ENCODE assay signal across 19 cellular contexts in the genomic region with DNA sequence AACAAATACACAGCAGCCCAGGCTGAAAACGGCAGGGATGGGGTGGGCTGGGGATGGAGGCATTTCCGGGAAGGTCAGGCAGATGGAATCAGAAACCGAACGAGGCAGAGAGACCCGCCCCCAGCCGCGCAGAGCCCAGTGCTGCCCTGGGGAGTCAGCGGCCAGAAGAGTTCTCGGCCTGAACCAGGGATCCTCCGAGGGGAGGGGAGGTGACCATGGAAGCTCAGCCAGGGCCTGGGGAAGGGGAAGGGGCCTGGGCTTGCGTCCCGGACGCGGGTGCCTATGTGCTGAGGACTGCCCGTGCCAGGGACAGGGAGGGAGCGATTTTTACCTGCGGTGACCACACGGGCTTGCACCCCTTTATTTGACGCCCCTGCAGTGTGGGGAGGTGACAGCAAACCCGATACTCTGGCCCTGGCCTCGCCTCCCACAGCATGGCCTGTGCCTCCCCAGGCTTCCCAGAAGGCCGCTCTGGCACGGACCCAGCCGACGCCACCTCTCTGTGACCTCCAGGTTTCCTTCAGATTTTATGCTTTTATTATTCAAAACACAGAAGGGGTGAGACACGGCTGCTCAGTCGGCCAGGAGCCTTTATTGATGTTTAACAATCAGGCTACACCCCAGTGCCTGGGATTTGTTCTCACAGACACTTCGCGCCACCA. TPM values are rescaled to one million over a fixed set of nuclear protein-coding genes. Genes with fewer than 3 reads are reported as not detected.
DNase-seq lines count a peak whose midpoint lies in the region; ATAC-seq and TF ChIP-seq lines count a peak whose summit lies in the region.
"Had no signal": no experiment of that assay in that cellular context is flagged by ENCODE, and none has a peak within 500 bp of the region (broad histone marks: within the 10 kb centered on the region; RNA-seq: fewer than 3 reads in every experiment).

No MANE protein-coding gene starts in this region.

- H3K9me3 Mint-ChIP-seq in HFFc6: no peaks in the 10 kb centered on the region
- H3K9me3 Mint-ChIP-seq: activated T-cell treated with anti-CD3 and anti-CD28 coated beads, Interleukin-2, amount 50 U/mL, for 4 hours; effector memory CD8-positive, alpha-beta T cell; T-helper 1 cell treated with Interleukin-12 subunit alpha and Interleukin-12 subunit beta and Interleukin-4 antibody, amounts not matched to agents 30 μg/mL and 1 μg/mL, for 36 hours had no signal

- H3K36me3 ChIP-seq in HEK293 (ENCODE audit: control insufficient read depth in 2 of 2, insufficient read depth in 1 of 2, low read length in 2 of 2) (no peaks in the 10 kb centered on the region), colonic mucosa (no peaks in the 10 kb centered on the region), GM23248 (ENCODE audit: low read depth) (no peaks in the 10 kb centered on the region)

- H3K9me2 ChIP-seq in GM23248 (ENCODE audit: insufficient read depth): no peaks in the 10 kb centered on the region

- peak overlapping the region in 1 of 2 donors; percentile 14 for H3K9ac ChIP-seq in colonic mucosa (ENCODE audit: low read depth in 2 of 2, low read length in 2 of 2)
- H3K9ac ChIP-seq in GM23248: no peak overlapping the region

- WGBS in GM23248 (ENCODE audit: low coverage in 1 of 2, low lambda C conversion rate in 2 of 2, missing lambda C conversion rate in 2 of 2), 2 experiments: 54 to 55% methylated on average over 28 to 29 of the region's 29 CpGs

- no peaks in the 10 kb centered on the region for H3K9me3 ChIP-seq in HEK293 (ENCODE audit: control insufficient read depth, insufficient read depth, low read depth, low read length)
- H3K9me3 ChIP-seq in colonic mucosa: no peaks in the 10 kb centered on the region
- no peaks in the 10 kb centered on the region for H3K9me3 ChIP-seq in GM23248 (ENCODE audit: low read depth)

- H3K4me3 ChIP-seq in HEK293 (ENCODE audit: low read depth, low read length) (no peak overlapping the region), colonic mucosa (no peak overlapping the region), GM23248 (no peak overlapping the region)
- H3K4me3 ChIP-seq: PC-9 had no signal

- no peak overlapping the region for H2AFZ ChIP-seq in GM23248
- H2AFZ ChIP-seq: PC-9 had no signal

- H3K36me3 Mint-ChIP-seq in HFFc6 (ENCODE audit: low read depth): no peaks in the 10 kb centered on the region

- no peaks in the 10 kb centered on the region for H3K79me2 ChIP-seq in GM23248 (ENCODE audit: insufficient read depth)

- H3K27me3 Mint-ChIP-seq in HFFc6 (ENCODE audit: insufficient read depth): peaks cover 26% of the 10 kb centered on the region

- H3K4me3 Mint-ChIP-seq in HFFc6: no peak overlapping the region
- H3K4me3 Mint-ChIP-seq: activated T-cell treated with anti-CD3 and anti-CD28 coated beads, Interleukin-2, amount 50 U/mL, for 4 hours; T-helper 1 cell treated with Interleukin-12 subunit alpha and Interleukin-12 subunit beta and Interleukin-4 antibody, amounts not matched to agents 30 μg/mL and 1 μg/mL, for 36 hours had no signal

- peaks cover 8% of the 10 kb centered on the region for H3K4me1 Mint-ChIP-seq in HFFc6 (ENCODE audit: low read depth)

- H4K20me1 ChIP-seq in GM23248 (ENCODE audit: insufficient read depth): no peaks in the 10 kb centered on the region

- CTCF ChIA-PET in HEK293 (lab: Yijun Ruan, JAX): interaction anchor here (0.7 to 4.9 kb wide), 2 partner anchors 9 to 12 kb away, joined by 4 to 32 read pairs; no protein-coding TSS in a partner anchor

- no peak for TF ChIP-seq CTCF in HEK293 (tag by site-specific recombination; IDR thresholded peaks at IDR 0.05)
- no peak for TF ChIP-seq CTCF in colonic mucosa (IDR thresholded peaks at IDR 0.05)
- no peak for TF ChIP-seq CTCF in HFFc6 (IDR thresholded peaks at IDR 0.05)

- H3F3A ChIP-seq in GM23248 (ENCODE audit: insufficient read depth): no peaks in the 10 kb centered on the region

- ATAC-seq in left colon (peak; percentile 84), sciatic nerve (peak; percentile 7), HG03432 (IDR thresholded peaks at IDR 0.05; ENCODE audit: unreplicated experiment) (no peak)
- ATAC-seq: activated T-cell treated with anti-CD3 and anti-CD28 coated beads, Interleukin-2, amount 50 U/mL, for 4 hours; effector memory CD8-positive, alpha-beta T cell had no signal

- DNase-seq in colonic mucosa (peak; percentile 68), left colon (peak; percentile 60 to 87), sciatic nerve (ENCODE audit: low spot score) (no peak), GM23248 (no peak), HFFc6 (no peak)
- DNase-seq in activated CD4-positive, alpha-beta T cell treated with anti-CD3 and anti-CD28 coated beads for 4 hours: no peak
- DNase-seq: activated CD4-positive, alpha-beta T cell treated with anti-CD3 and anti-CD28 coated beads for 1 hour; activated T-cell treated with anti-CD3 and anti-CD28 coated beads, Interleukin-2, amount 50 U/mL, for 4 hours; AML-193; DMS79; effector memory CD8-positive, alpha-beta T cell; head of caudate nucleus; NCI-H446 treated with DMSO at 0.1 percent for 48 hours; nucleus accumbens; PC-9 had no signal

- POLR2A ChIA-PET in HEK293 (lab: Yijun Ruan, JAX): no interaction called here

- in situ Hi-C loops in GM23248 (cut with MboI): loop anchor here (25.0 kb wide), 1 partner anchor 440 kb away; no protein-coding TSS in a partner anchor

- H3K4me2 ChIP-seq in GM23248 (ENCODE audit: unreplicated experiment): no peak overlapping the region
- H3K4me2 ChIP-seq: PC-9 had no signal

- H3K27ac Mint-ChIP-seq in HFFc6: no peak overlapping the region
- H3K27ac Mint-ChIP-seq: effector memory CD8-positive, alpha-beta T cell; T-helper 1 cell treated with Interleukin-12 subunit alpha and Interleukin-12 subunit beta and Interleukin-4 antibody, amounts not matched to agents 30 μg/mL and 1 μg/mL, for 36 hours had no signal

- H3K27ac ChIP-seq in HEK293 (ENCODE audit: extremely low read depth, low read depth, low read length) (no peak overlapping the region), colonic mucosa (no peak overlapping the region), GM23248 (no peak overlapping the region)
- H3K27ac ChIP-seq: PC-9 had no signal

- H3K4me1 ChIP-seq in HEK293 (ENCODE audit: control insufficient read depth, insufficient read depth, low read length): no peaks in the 10 kb centered on the region
- H3K4me1 ChIP-seq in colonic mucosa: peaks cover 9% of the 10 kb centered on the region
- no peaks in the 10 kb centered on the region for H3K4me1 ChIP-seq in GM23248 (ENCODE audit: insufficient read depth)

- H3K27me3 ChIP-seq in colonic mucosa (peaks cover 43% of the 10 kb centered on the region), GM23248 (replicated peaks; ENCODE audit: insufficient read depth) (peaks cover 60% of the 10 kb centered on the region)

- intact Hi-C loops in colonic mucosa (cut with DNase I) (no loop called here), left colon (cut with DNase I, micrococcal nuclease) (no loop called here), sciatic nerve (cut with DNase I) (loop anchor here (10.0 kb wide), 1 partner anchor 448 kb away; no protein-coding TSS in a partner anchor)

TF ChIP-seq in HEK293, 187 proteins besides CTCF, POLR2A, EP300 and RAD21:
- no peak for TF ChIP-seq ZEB2 (tag by site-specific recombination; IDR thresholded peaks at IDR 0.05)
- TF ChIP-seq, protein P1, sequence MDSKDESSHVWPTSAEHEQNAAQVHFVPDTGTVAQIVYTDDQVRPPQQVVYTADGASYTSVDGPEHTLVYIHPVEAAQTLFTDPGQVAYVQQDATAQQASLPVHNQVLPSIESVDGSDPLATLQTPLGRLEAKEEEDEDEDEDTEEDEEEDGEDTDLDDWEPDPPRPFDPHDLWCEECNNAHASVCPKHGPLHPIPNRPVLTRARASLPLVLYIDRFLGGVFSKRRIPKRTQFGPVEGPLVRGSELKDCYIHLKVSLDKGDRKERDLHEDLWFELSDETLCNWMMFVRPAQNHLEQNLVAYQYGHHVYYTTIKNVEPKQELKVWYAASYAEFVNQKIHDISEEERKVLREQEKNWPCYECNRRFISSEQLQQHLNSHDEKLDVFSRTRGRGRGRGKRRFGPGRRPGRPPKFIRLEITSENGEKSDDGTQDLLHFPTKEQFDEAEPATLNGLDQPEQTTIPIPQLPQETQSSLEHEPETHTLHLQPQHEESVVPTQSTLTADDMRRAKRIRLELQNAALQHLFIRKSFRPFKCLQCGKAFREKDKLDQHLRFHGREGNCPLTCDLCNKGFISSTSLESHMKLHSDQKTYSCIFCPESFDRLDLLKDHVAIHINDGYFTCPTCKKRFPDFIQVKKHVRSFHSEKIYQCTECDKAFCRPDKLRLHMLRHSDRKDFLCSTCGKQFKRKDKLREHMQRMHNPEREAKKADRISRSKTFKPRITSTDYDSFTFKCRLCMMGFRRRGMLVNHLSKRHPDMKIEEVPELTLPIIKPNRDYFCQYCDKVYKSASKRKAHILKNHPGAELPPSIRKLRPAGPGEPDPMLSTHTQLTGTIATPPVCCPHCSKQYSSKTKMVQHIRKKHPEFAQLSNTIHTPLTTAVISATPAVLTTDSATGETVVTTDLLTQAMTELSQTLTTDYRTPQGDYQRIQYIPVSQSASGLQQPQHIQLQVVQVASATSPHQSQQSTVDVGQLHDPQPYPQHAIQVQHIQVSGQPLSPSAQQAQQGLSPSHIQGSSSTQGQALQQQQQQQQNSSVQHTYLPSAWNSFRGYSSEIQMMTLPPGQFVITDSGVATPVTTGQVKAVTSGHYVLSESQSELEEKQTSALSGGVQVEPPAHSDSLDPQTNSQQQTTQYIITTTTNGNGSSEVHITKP (tag by site-specific recombination; IDR thresholded peaks at IDR 0.05): peak; percentile 41; the same call in 1 of the 2 replicates

RNA-seq across cellular contexts. Expression of a gene that starts 7.7 kb away (rescaled TPM):
- total RNA-seq in colonic mucosa (under 1 TPM in 1 of 2 donors, not detected in 1; 0.47 TPM), left colon (not detected), sciatic nerve (not detected)
- total RNA-seq in GM23248 (2014; rRNA removed; shearing (Covaris generic)): not detected in 2 replicates
- polyA plus RNA-seq in GM23248 (2016; fragmentation: Nextera tagmentation; extraction: Ambion mirVana): not detected in 2 replicates
- under 1 TPM; 0.23 to 1.00 (median 0.52) TPM for total RNA-seq in HFFc6 (2021; fragmentation: NEBNext Ultra II Directional; extraction: Animal tissue kit (Norgen Biotek cat#: 25700))
- total RNA-seq: activated T-cell treated with anti-CD3 and anti-CD28 coated beads, Interleukin-2, amount 50 U/mL, for 4 hours; PC-9 had no signal

RNA-seq across cellular contexts. Expression of a gene that starts 15.9 kb away (rescaled TPM):
- total RNA-seq in colonic mucosa (under 1 TPM in 1 of 2 donors, not detected in 1; 0.24 TPM), left colon (under 1 TPM; 0.34 to 0.45 TPM), sciatic nerve (not detected)
- total RNA-seq in GM23248 (2014; rRNA removed; shearing (Covaris generic)): not detected in 2 replicates
- not detected in 2 replicates for polyA plus RNA-seq in GM23248 (2016; fragmentation: Nextera tagmentation; extraction: Ambion mirVana)
- not detected for total RNA-seq in HFFc6 (2021; fragmentation: NEBNext Ultra II Directional; extraction: Animal tissue kit (Norgen Biotek cat#: 25700))
- total RNA-seq: activated T-cell treated with anti-CD3 and anti-CD28 coated beads, Interleukin-2, amount 50 U/mL, for 4 hours; PC-9 had no signal
- polyA plus RNA-seq: aorta had no signal

Comparison
In these comparisons a context has a peak if more than half of its experiments do, and no peak if none do; other contexts are left out.
1. DNase-seq: peak in colonic mucosa (single experiment) and left colon (2 of 2); none in sciatic nerve (single experiment), GM23248 (single experiment), HFFc6 (single experiment) and activated CD4-positive, alpha-beta T cell treated with anti-CD3 and anti-CD28 coated beads for 4 hours (0 of 2).